In the genomic region with DNA sequence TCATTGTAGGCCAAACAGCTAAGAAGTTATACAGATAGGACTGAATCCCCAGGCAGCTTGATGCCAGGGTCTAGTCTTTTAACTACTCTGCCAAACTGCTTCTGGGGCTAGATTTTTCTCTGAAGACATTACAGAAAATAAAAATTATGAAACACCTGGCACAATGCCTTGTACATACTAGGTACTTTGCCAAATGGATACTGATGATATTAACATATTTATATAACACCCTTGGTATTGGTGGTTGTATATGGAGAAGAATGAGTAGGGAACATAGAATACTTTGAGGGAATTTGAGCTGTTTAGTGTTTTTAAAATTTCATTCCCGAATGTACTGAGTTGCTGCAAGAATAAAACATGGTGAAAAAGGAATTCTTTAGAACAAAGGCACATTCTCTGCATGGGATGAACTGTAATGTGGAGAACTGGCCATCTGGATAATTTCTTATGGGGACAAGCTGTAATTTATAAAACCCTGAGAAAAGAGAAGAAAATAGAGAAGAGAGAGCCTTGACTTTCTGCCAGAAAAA, we compare ENCODE assay signal across 34 cellular contexts.
"Had no signal": no experiment of that assay in that cellular context is flagged by ENCODE, and none has a peak within 500 bp of the region (broad histone marks: within the 10 kb centered on the region; RNA-seq: fewer than 3 reads in every experiment).

No MANE protein-coding gene starts in this region.

- H3K4me3 Mint-ChIP-seq: activated CD4-positive, alpha-beta memory T cell treated with anti-CD3 and anti-CD28 coated beads, Interleukin-2, amount 10 ng/mL, durations not matched to agents 7 days and 5 days; activated CD8-positive, alpha-beta memory T cell treated with anti-CD3 and anti-CD28 coated beads, Interleukin-2, amount 10 ng/mL, durations not matched to agents 7 days and 5 days; activated naive CD4-positive, alpha-beta T cell treated with anti-CD3 and anti-CD28 coated beads, Interleukin-2, amount 10 ng/mL, durations not matched to agents 7 days and 5 days; activated naive CD8-positive, alpha-beta T cell; activated naive CD8-positive, alpha-beta T cell treated with anti-CD3 and anti-CD28 coated beads, Interleukin-2, amount 50 U/mL, for 24 hours had no signal

- H3K27ac ChIP-seq: Peyer's patch, SJSA1, WERI-Rb-1 had no signal

- H3K4me3 ChIP-seq: K562, Peyer's patch, SJSA1 had no signal

- H3K9me3 ChIP-seq: Peyer's patch, SJSA1 had no signal

- H3K27ac Mint-ChIP-seq: activated CD4-positive, alpha-beta memory T cell treated with anti-CD3 and anti-CD28 coated beads, Interleukin-2, amount 10 ng/mL, durations not matched to agents 7 days and 5 days; activated CD8-positive, alpha-beta memory T cell treated with anti-CD3 and anti-CD28 coated beads, Interleukin-2, amount 10 ng/mL, durations not matched to agents 7 days and 5 days; activated naive CD4-positive, alpha-beta T cell treated with anti-CD3 and anti-CD28 coated beads, Interleukin-2, amount 10 ng/mL, durations not matched to agents 7 days and 5 days; activated naive CD8-positive, alpha-beta T cell; activated naive CD8-positive, alpha-beta T cell treated with anti-CD3 and anti-CD28 coated beads, Interleukin-2, amount 50 U/mL, for 24 hours had no signal

- H3K4me1 ChIP-seq: Peyer's patch, SJSA1 had no signal

- H3K27me3 ChIP-seq: Peyer's patch, SJSA1 had no signal

- H3K36me3 ChIP-seq: Peyer's patch, SJSA1, WERI-Rb-1 had no signal

- H3K4me1 Mint-ChIP-seq: activated CD4-positive, alpha-beta memory T cell treated with anti-CD3 and anti-CD28 coated beads, Interleukin-2, amount 10 ng/mL, durations not matched to agents 7 days and 5 days; activated CD8-positive, alpha-beta memory T cell treated with anti-CD3 and anti-CD28 coated beads, Interleukin-2, amount 10 ng/mL, durations not matched to agents 7 days and 5 days; activated naive CD4-positive, alpha-beta T cell treated with anti-CD3 and anti-CD28 coated beads, Interleukin-2, amount 10 ng/mL, durations not matched to agents 7 days and 5 days; activated naive CD8-positive, alpha-beta T cell treated with anti-CD3 and anti-CD28 coated beads, Interleukin-2, amount 50 U/mL, for 24 hours had no signal

- DNase-seq: activated CD4-positive, alpha-beta memory T cell treated with anti-CD3 and anti-CD28 coated beads, Interleukin-2, amount 10 ng/mL, durations not matched to agents 7 days and 5 days; activated CD4-positive, alpha-beta T cell treated with anti-CD3 and anti-CD28 coated beads for 1 hour; activated CD4-positive, alpha-beta T cell treated with anti-CD3 and anti-CD28 coated beads for 48 hours; activated CD4-positive, CD25-positive, alpha-beta regulatory T cell; activated CD8-positive, alpha-beta memory T cell treated with anti-CD3 and anti-CD28 coated beads for 24 hours; activated CD8-positive, alpha-beta memory T cell treated with anti-CD3 and anti-CD28 coated beads, Interleukin-2, amount 10 ng/mL, durations not matched to agents 7 days and 5 days; activated CD8-positive, alpha-beta memory T cell treated with anti-CD3 and anti-CD28 coated beads, Interleukin-2, amount 50 U/mL, for 48 hours; activated effector memory CD4-positive, alpha-beta T cell treated with Interleukin-2 at 50 U/mL for 16 hours; activated naive CD4-positive, alpha-beta T cell treated with anti-CD3 and anti-CD28 coated beads, Interleukin-2, amount 10 ng/mL, durations not matched to agents 7 days and 5 days; activated naive CD8-positive, alpha-beta T cell treated with anti-CD3 and anti-CD28 coated beads, Interleukin-2, amount 50 U/mL, for 24 hours; activated T-cell treated with anti-CD3 and anti-CD28 coated beads, Interleukin-2, amount 50 U/mL, for 48 hours; amniotic stem cell; aorta; caudate nucleus; IMR-90; NCI-H1092 treated with DMSO at 0.1 percent for 48 hours; NCI-H1417; NCI-H1694; NCI-H1930; NCI-H2081 treated with DMSO at 0.1 percent for 48 hours; NCI-H226; NCI-H446 treated with DMSO at 0.1 percent for 48 hours; NCI-H524; Peyer's patch; RPMI8226; SHP77 treated with DMSO at 0.1 percent for 48 hours; SW 1271; T-helper 1 cell; T-helper 2 cell; T-helper 9 cell; WERI-Rb-1 had no signal

- H3K27me3 Mint-ChIP-seq: activated CD4-positive, alpha-beta memory T cell treated with anti-CD3 and anti-CD28 coated beads, Interleukin-2, amount 10 ng/mL, durations not matched to agents 7 days and 5 days; activated CD8-positive, alpha-beta memory T cell treated with anti-CD3 and anti-CD28 coated beads, Interleukin-2, amount 10 ng/mL, durations not matched to agents 7 days and 5 days; activated naive CD4-positive, alpha-beta T cell treated with anti-CD3 and anti-CD28 coated beads, Interleukin-2, amount 10 ng/mL, durations not matched to agents 7 days and 5 days had no signal

- H3K36me3 Mint-ChIP-seq: activated CD8-positive, alpha-beta memory T cell treated with anti-CD3 and anti-CD28 coated beads, Interleukin-2, amount 10 ng/mL, durations not matched to agents 7 days and 5 days; activated naive CD4-positive, alpha-beta T cell treated with anti-CD3 and anti-CD28 coated beads, Interleukin-2, amount 10 ng/mL, durations not matched to agents 7 days and 5 days; activated naive CD8-positive, alpha-beta T cell had no signal

- H3K9me3 Mint-ChIP-seq: activated CD4-positive, alpha-beta memory T cell treated with anti-CD3 and anti-CD28 coated beads, Interleukin-2, amount 10 ng/mL, durations not matched to agents 7 days and 5 days; activated naive CD4-positive, alpha-beta T cell treated with anti-CD3 and anti-CD28 coated beads, Interleukin-2, amount 10 ng/mL, durations not matched to agents 7 days and 5 days had no signal
